Comparison of ENCODE assay signal across 8 cellular contexts in the genomic region with DNA sequence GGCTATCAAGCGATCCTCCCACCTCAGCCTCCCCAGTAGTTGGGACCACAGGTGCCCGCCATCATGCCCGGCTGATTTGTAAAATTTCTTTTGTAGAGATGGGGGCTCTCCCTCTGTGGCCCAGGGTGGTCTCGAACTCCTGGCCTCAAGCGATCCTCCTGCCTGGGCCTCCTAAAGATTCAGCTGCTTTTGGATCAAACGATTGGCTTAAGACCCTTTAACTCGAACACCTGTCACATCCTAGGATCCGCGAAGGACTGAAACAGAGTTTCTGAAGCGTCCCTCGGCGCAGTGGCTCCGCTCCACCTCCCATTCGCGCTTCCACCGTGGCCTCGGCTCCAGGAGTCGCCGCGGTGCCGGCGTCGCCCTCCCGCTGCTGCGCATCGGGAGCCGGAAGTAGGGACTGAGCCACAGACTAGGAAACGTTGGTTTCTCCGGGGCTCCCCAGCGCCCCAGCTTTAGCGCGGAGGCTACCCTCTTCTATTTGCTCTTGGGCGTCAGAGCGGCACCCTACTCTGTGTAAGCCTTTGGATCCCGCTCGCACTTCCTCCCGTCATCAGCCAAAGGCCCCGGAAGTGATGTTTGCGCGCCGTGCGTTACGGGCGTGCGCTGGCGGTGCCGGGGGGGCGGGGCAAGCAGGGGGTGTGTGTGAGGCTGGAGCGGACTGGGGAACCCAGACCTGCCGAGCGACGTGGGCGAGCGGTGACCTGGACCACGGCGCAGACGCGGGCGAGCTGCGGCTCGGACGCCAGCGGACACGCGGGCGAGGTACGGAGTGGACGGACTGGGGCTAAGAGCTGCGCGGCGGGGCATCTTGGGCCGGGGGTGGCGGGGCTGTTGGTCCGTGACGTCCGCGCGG. TPM values are rescaled to one million over a fixed set of nuclear protein-coding genes. Genes with fewer than 3 reads are reported as not detected.
DNase-seq lines count a peak whose midpoint lies in the region; ATAC-seq and TF ChIP-seq lines count a peak whose summit lies in the region.

No MANE protein-coding gene starts in this region.

- DNase-seq in DMS79 treated with DMSO at 0.1 percent for 48 hours (lab: John Stamatoyannopoulos, UW) (peak; percentile 92), Peyer's patch (peak; percentile 98 to 99 (median 99)), fibroblast of lung (ENCODE audit: low read depth in 2 of 2) (peak; percentile 94 to 95)
- DNase-seq in activated T-helper 1 cell treated with anti-CD3 and anti-CD28 coated beads, Interleukin-12 subunit alpha, Interleukin-12 subunit beta, Interleukin-2, Interleukin-4 antibody, amounts not matched to agents 30 ng/mL and 10 ng/mL and 1 ng/mL, durations not matched to agents 14 hours and 24 hours and 36 hours (ENCODE audit: low spot score), result peak; percentile 93
- DNase-seq in naive thymus-derived CD4-positive, alpha-beta T cell, result peak; percentile 92 to 97 (median 95)

- peak overlapping the region; percentile 93 for H3K4me3 Mint-ChIP-seq in activated T-helper 1 cell treated with anti-CD3 and anti-CD28 coated beads, Interleukin-12 subunit alpha, Interleukin-12 subunit beta, Interleukin-2, Interleukin-4 antibody, amounts not matched to agents 30 ng/mL and 10 ng/mL and 1 ng/mL, durations not matched to agents 14 hours and 24 hours and 36 hours
- peak overlapping the region; percentile 82 to 96 (median 92) for H3K4me3 Mint-ChIP-seq in naive thymus-derived CD4-positive, alpha-beta T cell
- peak overlapping the region; percentile 81 for H3K4me3 Mint-ChIP-seq in stimulated activated memory B cell treated with anti-CD40 and anti-IgM and Interleukin-4, amounts not matched to agents 10 μg/mL and 1 μg/mL and 100 μg/mL, for 72 hours

- no peaks in the 10 kb centered on the region for H3K9me3 ChIP-seq in KOPT-K1 (ENCODE audit: insufficient read depth, low read length, poor library complexity, severe bottlenecking)
- H3K9me3 ChIP-seq in Peyer's patch, result no peaks in the 10 kb centered on the region
- no peaks in the 10 kb centered on the region for H3K9me3 ChIP-seq in fibroblast of lung (ENCODE audit: control insufficient read depth, insufficient read depth, low read depth, low read length)
- H3K9me3 ChIP-seq in naive thymus-derived CD4-positive, alpha-beta T cell (ENCODE audit: control insufficient read depth in 2 of 3, low read length in 3 of 3), result no peaks in the 10 kb centered on the region

- TF ChIP-seq CTCF in Peyer's patch (IDR thresholded peaks at IDR 0.05) (no peak), fibroblast of lung (conservative IDR thresholded peaks at IDR 0.05 in 1 of 2, IDR thresholded peaks at IDR 0.05 in 1 of 2; ENCODE audit: low read depth in 1 of 2, low read length in 2 of 2) (no peak)

- no peaks in the 10 kb centered on the region for H3K36me3 ChIP-seq in KOPT-K1 (ENCODE audit: insufficient read depth, low read length)
- H3K36me3 ChIP-seq in Peyer's patch, result no peaks in the 10 kb centered on the region
- no peaks in the 10 kb centered on the region for H3K36me3 ChIP-seq in fibroblast of lung (ENCODE audit: control insufficient read depth, insufficient read depth, low read length)
- peaks cover 0 to 5% (median 0%) of the 10 kb centered on the region in 3 experiments for H3K36me3 ChIP-seq in naive thymus-derived CD4-positive, alpha-beta T cell (ENCODE audit: control insufficient read depth in 2 of 3, insufficient read depth in 3 of 3, low read length in 3 of 3)

- H3K27ac ChIP-seq in KOPT-K1 (ENCODE audit: low read depth, low read length, poor library complexity, severe bottlenecking) (peak overlapping the region; percentile 77), Peyer's patch (peak overlapping the region; percentile 93 to 97 (median 97)), fibroblast of lung (ENCODE audit: insufficient read depth, low read length) (peak overlapping the region; percentile 86)
- H3K27ac ChIP-seq in naive thymus-derived CD4-positive, alpha-beta T cell (ENCODE audit: low read depth, low read length), result peak overlapping the region; percentile 95

- H3K27me3 ChIP-seq in Peyer's patch, result no peaks in the 10 kb centered on the region
- no peaks in the 10 kb centered on the region for H3K27me3 ChIP-seq in fibroblast of lung (ENCODE audit: control insufficient read depth, insufficient read depth, low read length)
- H3K27me3 ChIP-seq in naive thymus-derived CD4-positive, alpha-beta T cell (ENCODE audit: control insufficient read depth in 2 of 2, insufficient read depth in 2 of 2, low read length in 2 of 2), result no peaks in the 10 kb centered on the region

- peak overlapping the region; percentile 96 for H3K27ac Mint-ChIP-seq in activated T-helper 1 cell treated with anti-CD3 and anti-CD28 coated beads, Interleukin-12 subunit alpha, Interleukin-12 subunit beta, Interleukin-2, Interleukin-4 antibody, amounts not matched to agents 30 ng/mL and 10 ng/mL and 1 ng/mL, durations not matched to agents 14 hours and 24 hours and 36 hours
- H3K27ac Mint-ChIP-seq in naive thymus-derived CD4-positive, alpha-beta T cell, result peak overlapping the region; percentile 86 to 98 (median 97)
- peak overlapping the region; percentile 96 for H3K27ac Mint-ChIP-seq in stimulated activated memory B cell treated with anti-CD40 and anti-IgM and Interleukin-4, amounts not matched to agents 10 μg/mL and 1 μg/mL and 100 μg/mL, for 72 hours

- no peaks in the 10 kb centered on the region for H3K27me3 Mint-ChIP-seq in activated T-helper 1 cell treated with anti-CD3 and anti-CD28 coated beads, Interleukin-12 subunit alpha, Interleukin-12 subunit beta, Interleukin-2, Interleukin-4 antibody, amounts not matched to agents 30 ng/mL and 10 ng/mL and 1 ng/mL, durations not matched to agents 14 hours and 24 hours and 36 hours (ENCODE audit: insufficient read depth)
- H3K27me3 Mint-ChIP-seq in naive thymus-derived CD4-positive, alpha-beta T cell, result no peaks in the 10 kb centered on the region
- H3K27me3 Mint-ChIP-seq in stimulated activated memory B cell treated with anti-CD40 and anti-IgM and Interleukin-4, amounts not matched to agents 10 μg/mL and 1 μg/mL and 100 μg/mL, for 72 hours, result no peaks in the 10 kb centered on the region

- CTCF ChIA-PET in naive thymus-derived CD4-positive, alpha-beta T cell (lab: Charles Lee), result interaction anchor here (1.1 kb wide), 1 partner anchor 39 kb away, joined by 4 read pairs; no protein-coding TSS in a partner anchor

- peak overlapping the region; percentile 89 for H3K9ac ChIP-seq in fibroblast of lung (ENCODE audit: insufficient read depth, low read length)

- H3K4me1 Mint-ChIP-seq in activated T-helper 1 cell treated with anti-CD3 and anti-CD28 coated beads, Interleukin-12 subunit alpha, Interleukin-12 subunit beta, Interleukin-2, Interleukin-4 antibody, amounts not matched to agents 30 ng/mL and 10 ng/mL and 1 ng/mL, durations not matched to agents 14 hours and 24 hours and 36 hours (ENCODE audit: low read depth), result peaks cover 21% of the 10 kb centered on the region
- H3K4me1 Mint-ChIP-seq in naive thymus-derived CD4-positive, alpha-beta T cell, result peaks cover 7 to 59% (median 31%) of the 10 kb centered on the region in 7 donors
- H3K4me1 Mint-ChIP-seq in stimulated activated memory B cell treated with anti-CD40 and anti-IgM and Interleukin-4, amounts not matched to agents 10 μg/mL and 1 μg/mL and 100 μg/mL, for 72 hours, result peaks cover 42% of the 10 kb centered on the region

- ATAC-seq in GM21825 (IDR thresholded peaks at IDR 0.05; ENCODE audit: unreplicated experiment), result peak; percentile 96
- peak; percentile 98 for ATAC-seq in naive thymus-derived CD4-positive, alpha-beta T cell
- peak; percentile 98 for ATAC-seq in stimulated activated memory B cell treated with anti-CD40 and anti-IgM and Interleukin-4, amounts not matched to agents 10 μg/mL and 1 μg/mL and 100 μg/mL, for 72 hours

- peaks cover 8% of the 10 kb centered on the region for H3K36me3 Mint-ChIP-seq in activated T-helper 1 cell treated with anti-CD3 and anti-CD28 coated beads, Interleukin-12 subunit alpha, Interleukin-12 subunit beta, Interleukin-2, Interleukin-4 antibody, amounts not matched to agents 30 ng/mL and 10 ng/mL and 1 ng/mL, durations not matched to agents 14 hours and 24 hours and 36 hours (ENCODE audit: low read depth)
- H3K36me3 Mint-ChIP-seq in naive thymus-derived CD4-positive, alpha-beta T cell, result peaks cover 0 to 5% (median 0%) of the 10 kb centered on the region in 5 donors
- no peaks in the 10 kb centered on the region for H3K36me3 Mint-ChIP-seq in stimulated activated memory B cell treated with anti-CD40 and anti-IgM and Interleukin-4, amounts not matched to agents 10 μg/mL and 1 μg/mL and 100 μg/mL, for 72 hours

- intact Hi-C loops in activated T-helper 1 cell treated with anti-CD3 and anti-CD28 coated beads, Interleukin-12 subunit alpha, Interleukin-12 subunit beta, Interleukin-2, Interleukin-4 antibody, amounts not matched to agents 30 ng/mL and 10 ng/mL and 1 ng/mL, durations not matched to agents 14 hours and 24 hours and 36 hours (cut with micrococcal nuclease), result loop anchor here (1.0 to 5.0 kb wide), 10 partner anchors 27 to 313 kb away; partner anchors contain the start of genes KCTD7, RABGEF1, SBDS and TMEM248
- intact Hi-C loops in naive thymus-derived CD4-positive, alpha-beta T cell (cut with micrococcal nuclease), result loop anchor here (1.0 to 10.0 kb wide), 14 partner anchors 27 to 809 kb away; partner anchors contain the start of genes KCTD7 (in 2 of the 2), RABGEF1 (in 2 of the 2), TMEM248 (in 2 of the 2) and CRCP (in 1 of the 2)

- peak overlapping the region; percentile 82 to 92 (median 87) for H3K4me3 ChIP-seq in Peyer's patch
- peak overlapping the region; percentile 73 to 89 (median 78) for H3K4me3 ChIP-seq in fibroblast of lung (replicated peaks in 1 of 4; ENCODE audit: control extremely low read depth in 1 of 4, insufficient read depth in 1 of 4, low read depth in 3 of 4, low read length in 4 of 4)
- peak overlapping the region; percentile 96 for H3K4me3 ChIP-seq in naive thymus-derived CD4-positive, alpha-beta T cell (ENCODE audit: low read length)

- peak overlapping the region; percentile 75 for H3K4me2 ChIP-seq in fibroblast of lung (ENCODE audit: extremely low read depth, insufficient read depth, low read length)

- peak; percentile 97 to 99 for TF ChIP-seq POLR2A in Peyer's patch (IDR thresholded peaks at IDR 0.05)

- H3K9me3 Mint-ChIP-seq in activated T-helper 1 cell treated with anti-CD3 and anti-CD28 coated beads, Interleukin-12 subunit alpha, Interleukin-12 subunit beta, Interleukin-2, Interleukin-4 antibody, amounts not matched to agents 30 ng/mL and 10 ng/mL and 1 ng/mL, durations not matched to agents 14 hours and 24 hours and 36 hours, result no peaks in the 10 kb centered on the region
- H3K9me3 Mint-ChIP-seq in naive thymus-derived CD4-positive, alpha-beta T cell, result no peaks in the 10 kb centered on the region
- H3K9me3 Mint-ChIP-seq in stimulated activated memory B cell treated with anti-CD40 and anti-IgM and Interleukin-4, amounts not matched to agents 10 μg/mL and 1 μg/mL and 100 μg/mL, for 72 hours, result no peaks in the 10 kb centered on the region

- H3K4me1 ChIP-seq in Peyer's patch, result peaks cover 0 to 15% (median 4%) of the 10 kb centered on the region in 4 donors
- H3K4me1 ChIP-seq in fibroblast of lung (ENCODE audit: control insufficient read depth, extremely low read depth, insufficient read depth, low read length), result no peaks in the 10 kb centered on the region
- peaks cover 5 to 11% of the 10 kb centered on the region in 2 donors for H3K4me1 ChIP-seq in naive thymus-derived CD4-positive, alpha-beta T cell (ENCODE audit: control insufficient read depth in 2 of 2, insufficient read depth in 2 of 2, low read length in 2 of 2)

- H3K79me2 ChIP-seq in fibroblast of lung (ENCODE audit: control insufficient read depth, insufficient read depth, low read length), result peaks cover 54% of the 10 kb centered on the region

- H2AFZ ChIP-seq in fibroblast of lung (ENCODE audit: low read length), result peak overlapping the region; percentile 47

- H4K20me1 ChIP-seq in fibroblast of lung (ENCODE audit: control insufficient read depth, extremely low read depth, insufficient read depth, low read length), result no peaks in the 10 kb centered on the region

- POLR2A ChIA-PET in naive thymus-derived CD4-positive, alpha-beta T cell (lab: Charles Lee), result interaction anchor here (0.6 to 2.5 kb wide), 11 partner anchors 10 to 361 kb away, joined by 3 to 11 read pairs (median 3); partner anchors contain the start of genes RABGEF1 and TMEM248

RNA-seq across cellular contexts. Expression of gene KCTD7, which starts 53.0 kb away (rescaled TPM):
- total RNA-seq in Peyer's patch (10 to 100 TPM in 2 of 4 donors, 1 to 10 TPM in 2; 6.6 to 20.7 (median 14.3) TPM), fibroblast of lung (7.4 and 15.2 TPM in 2 replicates)
- total RNA-seq in activated T-helper 1 cell treated with anti-CD3 and anti-CD28 coated beads, Interleukin-12 subunit alpha, Interleukin-12 subunit beta, Interleukin-2, Interleukin-4 antibody, amounts not matched to agents 30 ng/mL and 10 ng/mL and 1 ng/mL, durations not matched to agents 14 hours and 24 hours and 36 hours, result 11.0 and 13.8 TPM in 2 replicates
- polyA plus RNA-seq in fibroblast of lung, result 10.4 and 17.4 TPM in 2 replicates
- polyA plus RNA-seq in fibroblast of lung (2012), result 5.3 and 10.6 TPM in 2 replicates
- polyA minus RNA-seq in fibroblast of lung (ENCODE audit: low replicate concordance), result 24.6 and 36.0 TPM in 2 replicates
- 10 to 100 TPM; 22.9 to 43.6 (median 33.8) TPM for total RNA-seq in naive thymus-derived CD4-positive, alpha-beta T cell
- 10 to 100 TPM; 10.4 to 14.4 TPM for polyA plus RNA-seq in naive thymus-derived CD4-positive, alpha-beta T cell

RNA-seq across cellular contexts. Expression of gene RABGEF1, which starts 58.8 kb away (rescaled TPM):
- 10 to 100 TPM; 24.2 to 47.9 (median 28.1) TPM for total RNA-seq in Peyer's patch
- 26.7 and 27.8 TPM in 2 replicates for total RNA-seq in activated T-helper 1 cell treated with anti-CD3 and anti-CD28 coated beads, Interleukin-12 subunit alpha, Interleukin-12 subunit beta, Interleukin-2, Interleukin-4 antibody, amounts not matched to agents 30 ng/mL and 10 ng/mL and 1 ng/mL, durations not matched to agents 14 hours and 24 hours and 36 hours
- total RNA-seq in fibroblast of lung, result 40.1 and 47.9 TPM in 2 replicates
- polyA plus RNA-seq in fibroblast of lung, result 41.6 and 51.7 TPM in 2 replicates
- 24.7 and 29.3 TPM in 2 replicates for polyA plus RNA-seq in fibroblast of lung (2012)
- 56.5 and 84.5 TPM in 2 replicates for polyA minus RNA-seq in fibroblast of lung (ENCODE audit: low replicate concordance)
- total RNA-seq in naive thymus-derived CD4-positive, alpha-beta T cell, result 10 to 100 TPM; 20.7 to 35.7 (median 22.2) TPM
- 10 to 100 TPM; 20.5 to 21.1 TPM for polyA plus RNA-seq in naive thymus-derived CD4-positive, alpha-beta T cell

Comparison
In these comparisons a context has a peak if more than half of its experiments do, and no peak if none do; other contexts are left out.
1. Peak in every context shown above with its lines: DNase-seq, ATAC-seq, H3K4me3 ChIP-seq and H3K27ac ChIP-seq.